ENCODE assay signal across 19 cellular contexts in genomic region chr1:222522105-222522915, GRCh38. TPM values are rescaled to one million over a fixed set of nuclear protein-coding genes. Genes with fewer than 3 reads are reported as not detected.
"Had no signal": no experiment of that assay in that cellular context is flagged by ENCODE, and none has a peak within 500 bp of the region (broad histone marks: within the 10 kb centered on the region; RNA-seq: fewer than 3 reads in every experiment).

No MANE protein-coding gene starts in this region.

- H3K27ac ChIP-seq: adrenal gland, heart left ventricle, neural progenitor cell, pancreas, testis had no signal

- H3K4me1 ChIP-seq: adrenal gland, heart left ventricle, neural progenitor cell, pancreas, testis had no signal

- H3K4me1 Mint-ChIP-seq: activated naive CD4-positive, alpha-beta T cell treated with anti-CD3 and anti-CD28 coated beads, Interleukin-2, amount 10 ng/mL, durations not matched to agents 7 days and 5 days; activated T-helper 17 cell treated with anti-CD3 and anti-CD28 coated beads, Interleukin-2, amount 50 U/mL, for 72 hours; neural progenitor cell; T-cell had no signal

- FAIRE-seq: endometrium, frontal cortex, keratinocyte, pancreas had no signal

- H3K4me3 Mint-ChIP-seq: activated naive CD4-positive, alpha-beta T cell treated with anti-CD3 and anti-CD28 coated beads, Interleukin-2, amount 10 ng/mL, durations not matched to agents 7 days and 5 days; activated T-helper 17 cell treated with anti-CD3 and anti-CD28 coated beads, Interleukin-2, amount 50 U/mL, for 72 hours; neural progenitor cell; stimulated activated naive CD8-positive, alpha-beta T cell treated with anti-CD3 and anti-CD28 coated beads, Interleukin-15, Interleukin-2, amounts not matched to agents 100 ng/mL and 50 ng/mL, for 24 hours; T-cell had no signal

- H3K27ac Mint-ChIP-seq: activated naive CD4-positive, alpha-beta T cell treated with anti-CD3 and anti-CD28 coated beads, Interleukin-2, amount 10 ng/mL, durations not matched to agents 7 days and 5 days; activated T-helper 17 cell treated with anti-CD3 and anti-CD28 coated beads, Interleukin-2, amount 50 U/mL, for 72 hours; neural progenitor cell; stimulated activated naive CD8-positive, alpha-beta T cell treated with anti-CD3 and anti-CD28 coated beads, Interleukin-15, Interleukin-2, amounts not matched to agents 100 ng/mL and 50 ng/mL, for 24 hours; T-cell had no signal

- ATAC-seq: activated T-helper 17 cell treated with anti-CD3 and anti-CD28 coated beads, Interleukin-2, amount 50 U/mL, for 72 hours; heart left ventricle; pancreas; T-cell had no signal

- H3K9ac ChIP-seq: neural progenitor cell had no signal

- H3K27me3 ChIP-seq: adrenal gland, neural progenitor cell, pancreas, testis had no signal

- H3K4me2 ChIP-seq: neural progenitor cell had no signal

- H3K9me3 ChIP-seq: adrenal gland, heart left ventricle, pancreas, testis had no signal

- H2AFZ ChIP-seq: neural progenitor cell had no signal

- H3K9me3 Mint-ChIP-seq: activated naive CD4-positive, alpha-beta T cell treated with anti-CD3 and anti-CD28 coated beads, Interleukin-2, amount 10 ng/mL, durations not matched to agents 7 days and 5 days; activated T-helper 17 cell treated with anti-CD3 and anti-CD28 coated beads, Interleukin-2, amount 50 U/mL, for 72 hours; neural progenitor cell had no signal

- H3K4me3 ChIP-seq: adrenal gland, heart left ventricle, neural progenitor cell, pancreas, testis had no signal

- H3K36me3 Mint-ChIP-seq: activated naive CD4-positive, alpha-beta T cell treated with anti-CD3 and anti-CD28 coated beads, Interleukin-2, amount 10 ng/mL, durations not matched to agents 7 days and 5 days; neural progenitor cell; T-cell had no signal

- DNase-seq: activated CD4-positive, alpha-beta T cell treated with anti-CD3 and anti-CD28 coated beads for 48 hours; activated naive CD4-positive, alpha-beta T cell treated with anti-CD3 and anti-CD28 coated beads, Interleukin-2, amount 10 ng/mL, durations not matched to agents 7 days and 5 days; cerebellar nuclear complex; heart left ventricle; pancreas; stimulated activated CD4-positive, alpha-beta T cell treated with anti-CD3 and anti-CD28 coated beads, Interleukin-15, amount 100 ng/mL, for 24 hours; stimulated activated CD4-positive, alpha-beta T cell treated with anti-CD3 and anti-CD28 coated beads, Interleukin-4, amount 100 ng/mL, for 24 hours; T-cell; testis had no signal

- H3K36me3 ChIP-seq: adrenal gland, heart left ventricle, neural progenitor cell, pancreas had no signal

RNA-seq across cellular contexts. Expression of gene HHIPL2, which starts 25.6 kb away (rescaled TPM):
- total RNA-seq: dermis microvascular lymphatic vessel endothelial cell, lower leg skin, myocyte had no signal
